Comparison of ENCODE assay signal across 9 cellular contexts in the genomic region with DNA sequence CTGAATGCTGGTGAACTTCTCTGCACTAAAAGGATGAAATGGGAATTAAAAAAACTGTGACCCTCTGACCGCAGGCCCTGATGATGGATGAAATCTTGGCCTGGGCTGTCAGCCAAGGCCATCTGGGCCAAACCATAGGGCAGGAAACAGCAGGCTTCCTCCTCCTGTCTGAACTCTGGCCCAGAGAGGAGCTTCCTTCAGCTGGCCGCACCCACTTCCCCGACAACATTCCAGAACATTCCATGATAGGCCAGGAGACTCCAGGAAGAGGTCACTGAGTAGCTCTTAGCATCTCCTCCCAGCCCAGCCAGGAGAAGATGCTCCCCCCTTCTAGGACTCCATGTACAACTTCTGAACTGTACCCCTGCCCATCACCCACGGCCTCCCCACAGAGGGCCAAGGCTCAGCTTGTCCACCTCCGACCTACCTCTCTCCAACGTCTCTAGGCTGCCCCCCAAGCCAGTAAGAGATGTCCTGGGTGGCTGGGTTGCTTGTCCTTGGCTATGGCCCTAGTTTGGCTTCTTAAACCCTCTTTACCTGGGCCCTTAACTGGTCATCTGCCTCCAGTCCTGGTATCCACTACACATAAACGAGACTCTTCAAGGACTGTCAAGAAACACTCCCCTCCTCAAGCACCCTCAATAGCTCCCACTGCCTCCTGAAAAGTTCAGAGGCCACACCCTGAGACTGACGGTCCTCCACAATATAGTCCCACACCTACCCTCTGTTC. TPM values are rescaled to one million over a fixed set of nuclear protein-coding genes. Genes with fewer than 3 reads are reported as not detected.
A peak's percentile ranks its signal among the peaks of the same experiment; 100 is the strongest.
DNase-seq lines count a peak whose midpoint lies in the region; ATAC-seq and TF ChIP-seq lines count a peak whose summit lies in the region.
"Had no signal": no experiment of that assay in that cellular context is flagged by ENCODE, and none has a peak within 500 bp of the region (broad histone marks: within the 10 kb centered on the region; RNA-seq: fewer than 3 reads in every experiment).

No MANE protein-coding gene starts in this region.

- no peaks in the 10 kb centered on the region for H3K9me3 ChIP-seq in breast epithelium

- DNase-seq in HuH-7.5 (ENCODE audit: low spot score) (peak; percentile 55), breast epithelium (ENCODE audit: low spot score in 2 of 2) (peak in 1 of 2 donors; percentile 57), kidney tubule cell (ENCODE audit: low spot score) (peak; percentile 91), superior temporal gyrus (ENCODE audit: extremely low spot score) (peak; percentile 24), NCI-H446 (lab: John Stamatoyannopoulos, UW) (no peak), NCI-H345 treated with DMSO at 0.1 percent for 48 hours (lab: John Stamatoyannopoulos, UW; ENCODE audit: unreplicated experiment) (no peak)
- no peak for DNase-seq in stimulated activated naive CD4-positive, alpha-beta T cell (lab: John Stamatoyannopoulos, UW)
- DNase-seq: activated gamma-delta T cell treated with Interleukin-2 at 50 U/mL for 16 hours had no signal

- no peaks in the 10 kb centered on the region for H3K36me3 ChIP-seq in breast epithelium

- ATAC-seq in GM19328 (IDR thresholded peaks at IDR 0.05; ENCODE audit: unreplicated experiment), result no peak

- peak overlapping the region; percentile 80 to 95 for H3K27ac ChIP-seq in breast epithelium

- H3K27me3 ChIP-seq in breast epithelium, result no peaks in the 10 kb centered on the region

- peaks cover 7 to 11% of the 10 kb centered on the region in 2 donors for H3K4me1 ChIP-seq in breast epithelium

- no peak for TF ChIP-seq POLR2A in breast epithelium (IDR thresholded peaks at IDR 0.05)

- H3K4me3 ChIP-seq in breast epithelium, result peak overlapping the region in 1 of 3 donors; percentile 17

- TF ChIP-seq CTCF in breast epithelium (IDR thresholded peaks at IDR 0.05), result no peak

- intact Hi-C loops in breast epithelium (cut with DNase I; ENCODE audit: low total_unique reads), result no loop called here

RNA-seq across cellular contexts. Expression of a gene that starts 1.7 kb away (rescaled TPM):
- total RNA-seq in breast epithelium, result 10 to 100 TPM in 2 of 3 donors, 1 to 10 TPM in 1; 9.6 to 15.7 (median 15.4) TPM

Comparison
In these comparisons a context has a peak if more than half of its experiments do, and no peak if none do; other contexts are left out.
1. DNase-seq: peak in HuH-7.5 (single experiment), kidney tubule cell (single experiment) and superior temporal gyrus (single experiment); none in NCI-H446 (0 of 2), NCI-H345 treated with DMSO at 0.1 percent for 48 hours (single experiment) and stimulated activated naive CD4-positive, alpha-beta T cell (0 of 6).